In the genomic region with DNA sequence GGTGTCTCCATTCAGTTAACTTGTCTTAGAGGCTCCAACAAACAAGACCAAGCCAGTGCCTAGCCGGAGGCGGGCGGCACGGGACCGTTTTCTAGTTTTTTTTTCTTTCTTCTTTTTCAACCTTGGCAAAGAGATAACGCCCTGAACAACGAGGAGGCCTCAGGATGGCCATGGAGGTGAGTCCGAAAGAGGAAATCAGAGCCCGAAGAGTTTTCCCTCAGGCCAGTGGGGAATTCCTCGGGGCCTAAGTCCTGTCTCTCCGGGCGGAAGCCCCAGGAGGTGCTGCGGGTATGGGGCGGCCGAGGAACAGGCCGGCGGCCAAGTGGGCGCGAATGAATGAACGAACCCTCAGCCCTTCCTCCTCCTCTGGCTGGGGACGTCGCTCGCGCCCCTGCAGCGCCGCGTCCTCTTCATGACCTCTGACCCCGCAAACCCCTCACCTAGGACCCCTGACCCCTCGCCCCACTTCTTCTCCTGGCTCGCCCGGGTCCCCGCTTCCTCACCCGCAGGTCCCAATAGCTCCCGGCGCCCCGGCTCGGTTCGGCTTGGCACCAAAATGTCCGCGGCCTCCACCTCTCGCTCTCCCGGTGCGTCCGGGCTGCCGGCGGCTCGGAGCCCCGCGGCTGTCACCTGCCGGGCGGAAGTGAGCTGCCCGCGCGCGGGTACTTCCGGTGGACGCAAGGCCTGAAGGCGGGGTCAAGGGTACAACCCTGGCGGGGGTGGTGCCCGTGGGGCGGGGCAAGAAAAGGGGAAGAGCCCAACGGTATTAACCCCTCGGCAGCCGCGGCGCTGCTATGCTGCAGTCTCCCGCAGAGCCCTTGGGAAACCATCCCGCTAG, we compare ENCODE assay signal across 8 cellular contexts. TPM values are rescaled to one million over a fixed set of nuclear protein-coding genes. Genes with fewer than 3 reads are reported as not detected.
DNase-seq lines count a peak whose midpoint lies in the region; ATAC-seq, FAIRE-seq and TF ChIP-seq lines count a peak whose summit lies in the region.

A gene (minus strand): TSS at position 650 of the 838 bp plus-strand sequence. CDS start 21,327 bp downstream, outside the sequence.

- peak; percentile 91 for ATAC-seq in foreskin keratinocyte

- peak within 1 kb of the TSS; percentile 95 for H3K27ac Mint-ChIP-seq in neural progenitor cell

- peak within 1 kb of the TSS; percentile 32 for H3K9ac ChIP-seq in neural progenitor cell

- CTCF ChIA-PET in HEK293 (lab: Yijun Ruan, JAX): interaction anchor here (0.6 to 1.4 kb wide), 4 partner anchors 14 to 136 kb away, joined by 3 to 4 read pairs (median 3); no protein-coding TSS in a partner anchor

- H4K20me1 ChIP-seq in neural progenitor cell (ENCODE audit: low read depth): peaks cover 5% of the 10 kb centered on the region

- no peaks in the 10 kb centered on the region for H3K9me3 Mint-ChIP-seq in neural progenitor cell

- DNase-seq in MV-4-11 (lab: John Stamatoyannopoulos, UW) (peak; percentile 91), SJSA1 (ENCODE audit: low read depth in 1 of 2, low spot score in 2 of 2) (peak; percentile 67 to 95), foreskin keratinocyte (peak; percentile 57 to 75), neural progenitor cell (ENCODE audit: low spot score) (peak; percentile 95), stromal cell of bone marrow (ENCODE audit: low read depth) (peak; percentile 70)
- peak; percentile 76 to 89 (median 84) for DNase-seq in activated naive CD4-positive, alpha-beta T cell (lab: John Stamatoyannopoulos, UW)

- peaks cover 4% of the 10 kb centered on the region for H3K27me3 Mint-ChIP-seq in neural progenitor cell (ENCODE audit: insufficient read depth, low read depth)

- H3K9me3 ChIP-seq in HEK293 (ENCODE audit: control insufficient read depth, insufficient read depth, low read depth, low read length): no peaks in the 10 kb centered on the region
- H3K9me3 ChIP-seq in SJSA1 (replicated peaks): no peaks in the 10 kb centered on the region
- no peaks in the 10 kb centered on the region for H3K9me3 ChIP-seq in neural progenitor cell (ENCODE audit: low read depth)

- H3K4me1 ChIP-seq in HEK293 (ENCODE audit: control insufficient read depth, insufficient read depth, low read length) (peaks cover 6% of the 10 kb centered on the region; the same call in 1 of the 2 replicates), SJSA1 (replicated peaks) (peaks cover 7% of the 10 kb centered on the region), foreskin keratinocyte (peaks cover 7% of the 10 kb centered on the region), neural progenitor cell (peaks cover 4% of the 10 kb centered on the region)

- H3K36me3 ChIP-seq in HEK293 (ENCODE audit: control insufficient read depth in 2 of 2, insufficient read depth in 1 of 2, low read length in 2 of 2) (peaks cover 8 to 32% of the 10 kb centered on the region in 2 experiments; a peak in 2 of 3 replicates), SJSA1 (peaks cover 9% of the 10 kb centered on the region; the same call in 1 of the 2 replicates), neural progenitor cell (no peaks in the 10 kb centered on the region)

- H3K79me2 ChIP-seq in neural progenitor cell (ENCODE audit: low read depth): peaks cover 24% of the 10 kb centered on the region

- peak within 1 kb of the TSS; percentile 88 for H3K4me2 ChIP-seq in neural progenitor cell

- H3K4me3 ChIP-seq in HEK293 (ENCODE audit: low read depth, low read length): peak within 1 kb of the TSS; percentile 93
- peak within 1 kb of the TSS; percentile 67 for H3K4me3 ChIP-seq in SJSA1
- peak within 1 kb of the TSS; percentile 71 for H3K4me3 ChIP-seq in neural progenitor cell

- peak within 1 kb of the TSS; percentile 86 for H2AFZ ChIP-seq in neural progenitor cell (replicated peaks)

- FAIRE-seq in G401.6 (lab: Jason Lieb, UNC): peak; percentile 86

- peak; percentile 66 for TF ChIP-seq CTCF in HEK293 (tag by site-specific recombination; IDR thresholded peaks at IDR 0.05)
- peak; percentile 3 for TF ChIP-seq CTCF in foreskin keratinocyte (conservative IDR thresholded peaks at IDR 0.05)
- no peak for TF ChIP-seq CTCF in neural progenitor cell (IDR thresholded peaks at IDR 0.05)

- H3K27ac ChIP-seq in HEK293 (ENCODE audit: extremely low read depth, low read depth, low read length) (peak within 1 kb of the TSS; percentile 63), SJSA1 (no peak within 1 kb of the TSS), foreskin keratinocyte (peak within 1 kb of the TSS; percentile 71), neural progenitor cell (no peak within 1 kb of the TSS)

- no peaks in the 10 kb centered on the region for H3K27me3 ChIP-seq in SJSA1 (replicated peaks)
- H3K27me3 ChIP-seq in foreskin keratinocyte: no peaks in the 10 kb centered on the region
- H3K27me3 ChIP-seq in neural progenitor cell: no peaks in the 10 kb centered on the region

- peak within 1 kb of the TSS; percentile 92 for H3K4me3 Mint-ChIP-seq in neural progenitor cell

- POLR2A ChIA-PET in HEK293 (lab: Yijun Ruan, JAX): interaction anchor here (0.7 to 1.5 kb wide), 9 partner anchors 8 to 165 kb away, joined by 3 to 11 read pairs (median 6); a partner anchor contains a TSS

- H3F3A ChIP-seq in neural progenitor cell (ENCODE audit: low read depth): no peaks in the 10 kb centered on the region

- H3K36me3 Mint-ChIP-seq in neural progenitor cell: peaks cover 4% of the 10 kb centered on the region

- peaks cover 18% of the 10 kb centered on the region for H3K4me1 Mint-ChIP-seq in neural progenitor cell

TF ChIP-seq in HEK293, 187 proteins besides CTCF, POLR2A, EP300 and RAD21 (continues in another document):
- TF ChIP-seq, protein P1, sequence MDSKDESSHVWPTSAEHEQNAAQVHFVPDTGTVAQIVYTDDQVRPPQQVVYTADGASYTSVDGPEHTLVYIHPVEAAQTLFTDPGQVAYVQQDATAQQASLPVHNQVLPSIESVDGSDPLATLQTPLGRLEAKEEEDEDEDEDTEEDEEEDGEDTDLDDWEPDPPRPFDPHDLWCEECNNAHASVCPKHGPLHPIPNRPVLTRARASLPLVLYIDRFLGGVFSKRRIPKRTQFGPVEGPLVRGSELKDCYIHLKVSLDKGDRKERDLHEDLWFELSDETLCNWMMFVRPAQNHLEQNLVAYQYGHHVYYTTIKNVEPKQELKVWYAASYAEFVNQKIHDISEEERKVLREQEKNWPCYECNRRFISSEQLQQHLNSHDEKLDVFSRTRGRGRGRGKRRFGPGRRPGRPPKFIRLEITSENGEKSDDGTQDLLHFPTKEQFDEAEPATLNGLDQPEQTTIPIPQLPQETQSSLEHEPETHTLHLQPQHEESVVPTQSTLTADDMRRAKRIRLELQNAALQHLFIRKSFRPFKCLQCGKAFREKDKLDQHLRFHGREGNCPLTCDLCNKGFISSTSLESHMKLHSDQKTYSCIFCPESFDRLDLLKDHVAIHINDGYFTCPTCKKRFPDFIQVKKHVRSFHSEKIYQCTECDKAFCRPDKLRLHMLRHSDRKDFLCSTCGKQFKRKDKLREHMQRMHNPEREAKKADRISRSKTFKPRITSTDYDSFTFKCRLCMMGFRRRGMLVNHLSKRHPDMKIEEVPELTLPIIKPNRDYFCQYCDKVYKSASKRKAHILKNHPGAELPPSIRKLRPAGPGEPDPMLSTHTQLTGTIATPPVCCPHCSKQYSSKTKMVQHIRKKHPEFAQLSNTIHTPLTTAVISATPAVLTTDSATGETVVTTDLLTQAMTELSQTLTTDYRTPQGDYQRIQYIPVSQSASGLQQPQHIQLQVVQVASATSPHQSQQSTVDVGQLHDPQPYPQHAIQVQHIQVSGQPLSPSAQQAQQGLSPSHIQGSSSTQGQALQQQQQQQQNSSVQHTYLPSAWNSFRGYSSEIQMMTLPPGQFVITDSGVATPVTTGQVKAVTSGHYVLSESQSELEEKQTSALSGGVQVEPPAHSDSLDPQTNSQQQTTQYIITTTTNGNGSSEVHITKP (tag by site-specific recombination; IDR thresholded peaks at IDR 0.05): peak; percentile 91
- no peak for TF ChIP-seq ZNF596 (tag by site-specific recombination; IDR thresholded peaks at IDR 0.05)
- no peak for TF ChIP-seq ZNF121 (tag by site-specific recombination; IDR thresholded peaks at IDR 0.05)
- no peak for TF ChIP-seq ZNF202 (tag by site-specific recombination; IDR thresholded peaks at IDR 0.05; ENCODE audit: borderline replicate concordance)
- TF ChIP-seq, protein P2, sequence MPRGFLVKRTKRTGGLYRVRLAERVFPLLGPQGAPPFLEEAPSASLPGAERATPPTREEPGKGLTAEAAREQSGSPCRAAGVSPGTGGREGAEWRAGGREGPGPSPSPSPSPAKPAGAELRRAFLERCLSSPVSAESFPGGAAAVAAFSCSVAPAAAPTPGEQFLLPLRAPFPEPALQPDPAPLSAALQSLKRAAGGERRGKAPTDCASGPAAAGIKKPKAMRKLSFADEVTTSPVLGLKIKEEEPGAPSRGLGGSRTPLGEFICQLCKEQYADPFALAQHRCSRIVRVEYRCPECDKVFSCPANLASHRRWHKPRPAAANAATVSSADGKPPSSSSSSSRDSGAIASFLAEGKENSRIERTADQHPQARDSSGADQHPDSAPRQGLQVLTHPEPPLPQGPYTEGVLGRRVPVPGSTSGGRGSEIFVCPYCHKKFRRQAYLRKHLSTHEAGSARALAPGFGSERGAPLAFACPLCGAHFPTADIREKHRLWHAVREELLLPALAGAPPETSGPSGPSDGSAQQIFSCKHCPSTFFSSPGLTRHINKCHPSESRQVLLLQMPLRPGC (tag by site-specific recombination; IDR thresholded peaks at IDR 0.05): no peak; the same call in 1 of the 2 replicates

RNA-seq across cellular contexts. Expression of the gene that starts here (rescaled TPM):
- 48.3 and 70.2 TPM in 2 replicates for total RNA-seq in SJSA1 (2014; rRNA removed; shearing (Covaris generic))
- 78.0 and 80.3 TPM in 2 replicates for total RNA-seq in foreskin keratinocyte
- 53.7 and 56.1 TPM in 2 replicates for polyA plus RNA-seq in foreskin keratinocyte
- 34.7 and 57.0 TPM in 2 replicates for total RNA-seq in neural progenitor cell (ENCODE audit: low replicate concordance)

Comparison
In these comparisons a context has a peak if more than half of its experiments do, and no peak if none do; other contexts are left out.
1. H3K27ac ChIP-seq: peak in HEK293 (single experiment) and foreskin keratinocyte (single experiment); none in SJSA1 (single experiment) and neural progenitor cell (single experiment).
2. Peak in every context shown above with its lines, with median percentiles within 50 percentile points of each other: H3K4me3 ChIP-seq and DNase-seq.